8 cellular contexts compared by ENCODE assay signal in genomic region chr22:41621099-41621910, GRCh38. TPM values are rescaled to one million over a fixed set of nuclear protein-coding genes. Genes with fewer than 3 reads are reported as not detected.
A peak's percentile ranks its signal among the peaks of the same experiment; 100 is the strongest.
DNase-seq lines count a peak whose midpoint lies in the region; ATAC-seq and TF ChIP-seq lines count a peak whose summit lies in the region.

Gene XRCC6 (plus strand): TSS chr22:41621295. CDS start chr22:41622005, 710 bp downstream.

- H3K4me1 Mint-ChIP-seq in activated naive CD8-positive, alpha-beta T cell (ENCODE audit: low read depth): peaks cover 38% of the 10 kb centered on the region

- H3K79me2 ChIP-seq in osteoblast (ENCODE audit: insufficient read depth, low read length): peaks cover 80% of the 10 kb centered on the region

- peaks cover 25% of the 10 kb centered on the region for H3K36me3 ChIP-seq in osteoblast (ENCODE audit: insufficient read depth, low read length)
- H3K36me3 ChIP-seq in thoracic aorta: peaks cover 23% of the 10 kb centered on the region

- H3K9me3 Mint-ChIP-seq in activated naive CD8-positive, alpha-beta T cell (ENCODE audit: low read depth): no peaks in the 10 kb centered on the region

- ATAC-seq in HG02610 (IDR thresholded peaks at IDR 0.05; ENCODE audit: unreplicated experiment) (peak; percentile 78), thoracic aorta (ENCODE audit: insufficient number of reproducible peaks, low FRiP score, low read depth) (peak; percentile 98)

- TF ChIP-seq CTCF in osteoblast (IDR thresholded peaks at IDR 0.05; ENCODE audit: extremely low read depth, low read depth, low read length) (no peak), thoracic aorta (IDR thresholded peaks at IDR 0.05) (no peak)

- H3K4me3 Mint-ChIP-seq in activated naive CD8-positive, alpha-beta T cell: peak within 1 kb of the TSS; percentile 97

- peak within 1 kb of the TSS; percentile 98 for H3K27ac Mint-ChIP-seq in activated naive CD8-positive, alpha-beta T cell

- H3K27me3 ChIP-seq in osteoblast (ENCODE audit: insufficient read depth, low read length) (no peaks in the 10 kb centered on the region), thoracic aorta (replicated peaks; ENCODE audit: insufficient read depth) (no peaks in the 10 kb centered on the region)

- H3K27ac ChIP-seq in osteoblast (ENCODE audit: low read depth, low read length) (peak within 1 kb of the TSS; percentile 99), thoracic aorta (peak within 1 kb of the TSS; percentile 93 to 94)

- H2AFZ ChIP-seq in osteoblast (ENCODE audit: low read length): peak within 1 kb of the TSS; percentile 98

- peaks cover 15% of the 10 kb centered on the region for H3K36me3 Mint-ChIP-seq in activated naive CD8-positive, alpha-beta T cell

- peak within 1 kb of the TSS; percentile 85 for H3K4me2 ChIP-seq in osteoblast (ENCODE audit: insufficient read depth, low read length)

- H3K27me3 Mint-ChIP-seq in activated naive CD8-positive, alpha-beta T cell: no peaks in the 10 kb centered on the region

- peak within 1 kb of the TSS; percentile 85 for H3K4me3 ChIP-seq in GM08714 (ENCODE audit: low read length)
- peak within 1 kb of the TSS; percentile 99 for H3K4me3 ChIP-seq in osteoblast (ENCODE audit: insufficient read depth, low read length)
- H3K4me3 ChIP-seq in thoracic aorta: peak within 1 kb of the TSS; percentile 100

- peaks cover 15% of the 10 kb centered on the region for H4K20me1 ChIP-seq in osteoblast (ENCODE audit: insufficient read depth, low read length)

- DNase-seq in NCI-H1105 (lab: John Stamatoyannopoulos, UW) (peak; percentile 100), SKM-1 treated with dmso at 0.1 percent for 144 hours (lab: John Stamatoyannopoulos, UW; ENCODE audit: unreplicated experiment) (peak; percentile 98), glomerular visceral epithelial cell (ENCODE audit: extremely low spot score) (peak; percentile 100), osteoblast (ENCODE audit: insufficient read length, low spot score, missing footprints) (peak; percentile 99), thoracic aorta (ENCODE audit: low spot score) (peak; percentile 99)

- peaks cover 19% of the 10 kb centered on the region for H3K4me1 ChIP-seq in osteoblast (ENCODE audit: insufficient read depth, low read length)
- H3K4me1 ChIP-seq in thoracic aorta (ENCODE audit: control insufficient read depth in 1 of 2, low read depth in 2 of 2): peaks cover 20% of the 10 kb centered on the region in 2 donors

- no peaks in the 10 kb centered on the region for H3K9me3 ChIP-seq in osteoblast (ENCODE audit: low read depth, low read length)
- H3K9me3 ChIP-seq in thoracic aorta: no peaks in the 10 kb centered on the region

RNA-seq across cellular contexts. Expression of gene XRCC6, which starts in this region (rescaled TPM):
- total RNA-seq in osteoblast: 247 and 251 TPM in 2 replicates
- total RNA-seq in thoracic aorta: 100 to 1,000 TPM; 126 to 131 TPM

Comparison
In these comparisons a context has a peak if more than half of its experiments do, and no peak if none do; other contexts are left out.
1. Peak in every context shown above with its lines: DNase-seq, ATAC-seq, H3K4me3 ChIP-seq and H3K27ac ChIP-seq.